Comparison of ENCODE assay signal across 10 cellular contexts in genomic region chr17:42072323-42073187, GRCh38. TPM values are rescaled to one million over a fixed set of nuclear protein-coding genes. Genes with fewer than 3 reads are reported as not detected.
DNase-seq lines count a peak whose midpoint lies in the region; ATAC-seq and TF ChIP-seq lines count a peak whose summit lies in the region.
"Had no signal": no experiment of that assay in that cellular context is flagged by ENCODE, and none has a peak within 500 bp of the region (broad histone marks: within the 10 kb centered on the region; RNA-seq: fewer than 3 reads in every experiment).

No MANE protein-coding gene starts in this region.

- H4K20me1 ChIP-seq in OCI-LY1 (ENCODE audit: insufficient read depth, low read length) = no peaks in the 10 kb centered on the region

- H3F3A ChIP-seq in OCI-LY1 (ENCODE audit: insufficient read depth, low read length) = no peaks in the 10 kb centered on the region

- H3K9me2 ChIP-seq in OCI-LY1 (ENCODE audit: low read depth, low read length) = no peaks in the 10 kb centered on the region

- H3K9ac ChIP-seq in OCI-LY1 (ENCODE audit: low read length) (no peak overlapping the region), parathyroid adenoma (no peak overlapping the region)

- H2AFZ ChIP-seq in OCI-LY1 (ENCODE audit: low read length) = no peak overlapping the region
- peak overlapping the region; percentile 70 for H2AFZ ChIP-seq in parathyroid adenoma
- H2AFZ ChIP-seq: PC-9 had no signal

- H3K4me2 ChIP-seq in OCI-LY1 (ENCODE audit: low read length) (0 out of 2 replicates have a peak overlapping the region, but pooled peaks have one; percentile 25), parathyroid adenoma (ENCODE audit: low read length) (peak overlapping the region; percentile 78)
- H3K4me2 ChIP-seq: PC-9 had no signal

- H3K27ac ChIP-seq in OCI-LY1 (ENCODE audit: low read depth, low read length, poor library complexity, severe bottlenecking) = no peak overlapping the region
- no peak overlapping the region for H3K27ac ChIP-seq in parathyroid adenoma
- H3K27ac ChIP-seq: PC-9 had no signal

- DNase-seq in ELR (ENCODE audit: low read depth) (peak; percentile 31), epithelial cell of proximal tubule (ENCODE audit: low read depth) (no peak), NAMALWA (ENCODE audit: low spot score) (no peak)

- peaks cover 4% of the 10 kb centered on the region for H3K27me3 ChIP-seq in OCI-LY1 (ENCODE audit: insufficient read depth, low read length)
- no peaks in the 10 kb centered on the region for H3K27me3 ChIP-seq in parathyroid adenoma (ENCODE audit: control insufficient read depth, insufficient read depth, low read length)

- H3K4me3 ChIP-seq in OCI-LY1 (ENCODE audit: low read depth, low read length, poor library complexity, severe bottlenecking) (peak overlapping the region; percentile 6), epithelial cell of proximal tubule (ENCODE audit: low read depth, low read length) (peak overlapping the region; percentile 10), parathyroid adenoma (ENCODE audit: low read depth, low read length) (peak overlapping the region; percentile 17)
- H3K4me3 ChIP-seq: PC-9 had no signal

- H3K79me2 ChIP-seq in OCI-LY1 (ENCODE audit: insufficient read depth, low read length) = no peaks in the 10 kb centered on the region
- H3K79me2 ChIP-seq in parathyroid adenoma = no peaks in the 10 kb centered on the region

- no peaks in the 10 kb centered on the region for H3K9me3 ChIP-seq in OCI-LY1 (ENCODE audit: low read length)
- no peaks in the 10 kb centered on the region for H3K9me3 ChIP-seq in parathyroid adenoma (ENCODE audit: control insufficient read depth, low read length)

- ATAC-seq in HG03432 (IDR thresholded peaks at IDR 0.05; ENCODE audit: unreplicated experiment) = no peak
- no peak for ATAC-seq in HG03520 (IDR thresholded peaks at IDR 0.05; ENCODE audit: unreplicated experiment)
- ATAC-seq in GM18520 (IDR thresholded peaks at IDR 0.05; ENCODE audit: unreplicated experiment) = no peak

- TF ChIP-seq CTCF in OCI-LY1 (IDR thresholded peaks at IDR 0.05; ENCODE audit: low read length) (no peak), epithelial cell of proximal tubule (conservative IDR thresholded peaks at IDR 0.05; ENCODE audit: low read depth, low read length) (no peak), parathyroid adenoma (IDR thresholded peaks at IDR 0.05) (no peak)

- H3K4me1 ChIP-seq in OCI-LY1 (ENCODE audit: insufficient read depth, low read length, severe bottlenecking) (no peaks in the 10 kb centered on the region), parathyroid adenoma (no peaks in the 10 kb centered on the region)

- no peaks in the 10 kb centered on the region for H3K36me3 ChIP-seq in OCI-LY1 (ENCODE audit: insufficient read depth, low read length)
- no peaks in the 10 kb centered on the region for H3K36me3 ChIP-seq in parathyroid adenoma (ENCODE audit: control insufficient read depth, insufficient read depth, low read length)

RNA-seq across cellular contexts. Expression of gene C17orf113, which starts 22.2 kb away (rescaled TPM):
- 0.07 and 0.98 TPM in 2 replicates for total RNA-seq in epithelial cell of proximal tubule

RNA-seq across cellular contexts. Expression of gene ZNF385C, which starts 25.7 kb away (rescaled TPM):
- total RNA-seq in epithelial cell of proximal tubule = 0.07 TPM in 1 of 2 replicates, not detected in the other

RNA-seq across cellular contexts. Expression of gene DHX58, which starts 40.0 kb away (rescaled TPM):
- total RNA-seq in epithelial cell of proximal tubule = 2.7 and 4.6 TPM in 2 replicates

RNA-seq across cellular contexts. Expression of gene KAT2A, which starts 48.6 kb away (rescaled TPM):
- total RNA-seq in epithelial cell of proximal tubule = 13.1 and 18.6 TPM in 2 replicates

RNA-seq across cellular contexts. Expression of gene HSPB9, which starts 50.0 kb away (rescaled TPM):
- not detected in 2 replicates for total RNA-seq in epithelial cell of proximal tubule
- total RNA-seq: fibroblast of lung, PC-9 had no signal
